ENCODE assay signal across 21 cellular contexts in genomic region chr6:135993321-135993720, GRCh38.
"Had no signal": no experiment of that assay in that cellular context is flagged by ENCODE, and none has a peak within 500 bp of the region (broad histone marks: within the 10 kb centered on the region; RNA-seq: fewer than 3 reads in every experiment).

No MANE protein-coding gene starts in this region.

- H3K27ac ChIP-seq: esophagus muscularis mucosa, gastrocnemius medialis, neutrophil, right atrium auricular region, sigmoid colon, skin epidermis, stomach, thoracic aorta had no signal

- H3K4me3 Mint-ChIP-seq: immature natural killer cell; naive thymus-derived CD4-positive, alpha-beta T cell had no signal

- H3K4me1 Mint-ChIP-seq: immature natural killer cell; naive thymus-derived CD4-positive, alpha-beta T cell had no signal

- DNase-seq: cortex of kidney; effector memory CD4-positive, alpha-beta T cell; gastrocnemius medialis; glutamatergic neuron; immature natural killer cell; left cardiac atrium; left ventricle myocardium superior; mesenchymal stem cell; naive thymus-derived CD4-positive, alpha-beta T cell; posterior cingulate gyrus; sigmoid colon; stimulated activated CD4-positive, alpha-beta T cell treated with anti-CD3 and anti-CD28 coated beads, Interleukin-12 subunit alpha, Interleukin-12 subunit beta, amount 100 ng/mL, for 4 hours; stimulated activated naive CD4-positive, alpha-beta T cell; stomach; substantia nigra had no signal

- H3K4me1 ChIP-seq: gastrocnemius medialis, right atrium auricular region, sigmoid colon, stomach had no signal

- H3K9me3 ChIP-seq: esophagus muscularis mucosa, gastrocnemius medialis, neutrophil, right atrium auricular region, sigmoid colon, stomach, thoracic aorta had no signal

- H3K27me3 ChIP-seq: esophagus muscularis mucosa, gastrocnemius medialis, neutrophil, right atrium auricular region, sigmoid colon, stomach had no signal

- ATAC-seq: gastrocnemius medialis; left ventricle myocardium superior; naive thymus-derived CD4-positive, alpha-beta T cell had no signal

- H3K36me3 Mint-ChIP-seq: immature natural killer cell had no signal

- H3K36me3 ChIP-seq: esophagus muscularis mucosa, gastrocnemius medialis, neutrophil, right atrium auricular region, sigmoid colon, stomach, thoracic aorta had no signal

- H3K4me3 ChIP-seq: esophagus muscularis mucosa, gastrocnemius medialis, lung, right atrium auricular region, sigmoid colon, skin epidermis, stomach, thoracic aorta had no signal

- H3K27ac Mint-ChIP-seq: immature natural killer cell; naive thymus-derived CD4-positive, alpha-beta T cell had no signal
